Comparison of ENCODE assay signal across 1 cellular context in genomic region chr1:174883361-174883760, GRCh38.
TF ChIP-seq lines count a peak whose summit lies in the region.

No MANE protein-coding gene starts in this region.

TF ChIP-seq in H1, 55 proteins besides CTCF, POLR2A, EP300 and RAD21:
- TF ChIP-seq KDM1A (IDR thresholded peaks at IDR 0.05; ENCODE audit: borderline replicate concordance, low read length), result no peak
- TF ChIP-seq FOSL1 (IDR thresholded peaks at IDR 0.05; ENCODE audit: insufficient read depth, low read depth, low read length), result no peak
- no peak for TF ChIP-seq SRF (IDR thresholded peaks at IDR 0.05; ENCODE audit: low read depth, low read length)
- no peak for TF ChIP-seq NRF1 (IDR thresholded peaks at IDR 0.05; ENCODE audit: low read depth, low read length)
- no peak for TF ChIP-seq SUZ12 (IDR thresholded peaks at IDR 0.05; ENCODE audit: low read length)
- no peak for TF ChIP-seq PHF8 (conservative IDR thresholded peaks at IDR 0.05; ENCODE audit: low read depth, low read length)
- TF ChIP-seq GTF2F1 (IDR thresholded peaks at IDR 0.05; ENCODE audit: borderline replicate concordance, low read depth, low read length), result no peak
- TF ChIP-seq CREB1 (IDR thresholded peaks at IDR 0.05), result no peak
- no peak for TF ChIP-seq SP4 (IDR thresholded peaks at IDR 0.05; ENCODE audit: low read length)
- TF ChIP-seq RNF2 (IDR thresholded peaks at IDR 0.05; ENCODE audit: borderline replicate concordance, low read depth, low read length, missing control alignments, poor library complexity, severe bottlenecking), result no peak
- TF ChIP-seq BCL11A (IDR thresholded peaks at IDR 0.05; ENCODE audit: low read depth in 2 of 2, low read length in 2 of 2), result no peak
- no peak for TF ChIP-seq CHD2 (IDR thresholded peaks at IDR 0.05; ENCODE audit: low read length)
- no peak for TF ChIP-seq SP1 (IDR thresholded peaks at IDR 0.05; ENCODE audit: low read depth, low read length)
- no peak for TF ChIP-seq TBP (IDR thresholded peaks at IDR 0.05; ENCODE audit: low read depth, low read length)
- no peak for TF ChIP-seq SIRT6 (IDR thresholded peaks at IDR 0.05; ENCODE audit: low read length)
- no peak for TF ChIP-seq KDM5A (IDR thresholded peaks at IDR 0.05; ENCODE audit: low read length)
- TF ChIP-seq HDAC2 (IDR thresholded peaks at IDR 0.05; ENCODE audit: borderline replicate concordance in 1 of 2, low read depth in 2 of 2, low read length in 2 of 2), result no peak
- no peak for TF ChIP-seq JUND (IDR thresholded peaks at IDR 0.05; ENCODE audit: low read length)
- TF ChIP-seq TCF12 (IDR thresholded peaks at IDR 0.05; ENCODE audit: low read depth, low read length), result no peak
